ENCODE assay signal across 15 cellular contexts in genomic region chr19:58277197-58277596, GRCh38. TPM values are rescaled to one million over a fixed set of nuclear protein-coding genes. Genes with fewer than 3 reads are reported as not detected.
A peak's percentile ranks its signal among the peaks of the same experiment; 100 is the strongest.
DNase-seq lines count a peak whose midpoint lies in the region; ATAC-seq and TF ChIP-seq lines count a peak whose summit lies in the region.
"Had no signal": no experiment of that assay in that cellular context is flagged by ENCODE, and none has a peak within 500 bp of the region (broad histone marks: within the 10 kb centered on the region; RNA-seq: fewer than 3 reads in every experiment).

No MANE protein-coding gene starts in this region.

- H3K9me3 ChIP-seq in suprapubic skin: peaks cover 22% of the 10 kb centered on the region

- H3K4me1 ChIP-seq in suprapubic skin: peaks cover 22% of the 10 kb centered on the region

- WGBS in suprapubic skin: 93% methylated on average over 5 of the region's 7 CpGs

- peaks cover 32% of the 10 kb centered on the region for H3K36me3 ChIP-seq in suprapubic skin
- H3K36me3 ChIP-seq: cardiac muscle cell had no signal

- TF ChIP-seq CTCF in WTC11 (IDR thresholded peaks at IDR 0.05) (no peak), suprapubic skin (IDR thresholded peaks at IDR 0.05) (no peak)

- no peak for ATAC-seq in WTC11
- no peak for ATAC-seq in activated CD8-positive, alpha-beta memory T cell treated with anti-CD3 and anti-CD28 coated beads, Interleukin-2, amount 10 ng/mL, durations not matched to agents 7 days and 5 days

- CTCF ChIA-PET in activated naive CD4-positive, alpha-beta T cell treated with anti-CD3 and anti-CD28 coated beads, Interleukin-2, amount 10 ng/mL, durations not matched to agents 7 days and 5 days (lab: Charles Lee): no interaction called here
- CTCF ChIA-PET in WTC11 (lab: Charles Lee): no interaction called here
- CTCF ChIA-PET in activated CD8-positive, alpha-beta memory T cell treated with anti-CD3 and anti-CD28 coated beads, Interleukin-2, amount 10 ng/mL, durations not matched to agents 7 days and 5 days (lab: Charles Lee): no interaction called here

- no peak for TF ChIP-seq POLR2A in suprapubic skin (IDR thresholded peaks at IDR 0.05)

- H3K9me3 Mint-ChIP-seq in activated naive CD4-positive, alpha-beta T cell treated with anti-CD3 and anti-CD28 coated beads, Interleukin-2, amount 10 ng/mL, durations not matched to agents 7 days and 5 days: peaks cover 42% of the 10 kb centered on the region
- no peaks in the 10 kb centered on the region for H3K9me3 Mint-ChIP-seq in WTC11
- peaks cover 7 to 20% (median 9%) of the 10 kb centered on the region in 6 donors for H3K9me3 Mint-ChIP-seq in immature natural killer cell
- peaks cover 24% of the 10 kb centered on the region for H3K9me3 Mint-ChIP-seq in activated CD8-positive, alpha-beta memory T cell treated with anti-CD3 and anti-CD28 coated beads, Interleukin-2, amount 10 ng/mL, durations not matched to agents 7 days and 5 days (ENCODE audit: low read depth)

- peak overlapping the region; percentile 53 for H3K27ac Mint-ChIP-seq in activated naive CD4-positive, alpha-beta T cell treated with anti-CD3 and anti-CD28 coated beads, Interleukin-2, amount 10 ng/mL, durations not matched to agents 7 days and 5 days
- H3K27ac Mint-ChIP-seq in WTC11: no peak overlapping the region
- peak overlapping the region in 2 of 6 donors; percentile 22 to 29 for H3K27ac Mint-ChIP-seq in immature natural killer cell
- no peak overlapping the region for H3K27ac Mint-ChIP-seq in activated CD8-positive, alpha-beta memory T cell treated with anti-CD3 and anti-CD28 coated beads, Interleukin-2, amount 10 ng/mL, durations not matched to agents 7 days and 5 days

- peak overlapping the region; percentile 86 for H3K4me3 Mint-ChIP-seq in activated naive CD4-positive, alpha-beta T cell treated with anti-CD3 and anti-CD28 coated beads, Interleukin-2, amount 10 ng/mL, durations not matched to agents 7 days and 5 days
- H3K4me3 Mint-ChIP-seq in WTC11 (peak overlapping the region; percentile 95), immature natural killer cell (peak overlapping the region; percentile 54 to 96 (median 67))
- no peak overlapping the region for H3K4me3 Mint-ChIP-seq in activated CD8-positive, alpha-beta memory T cell treated with anti-CD3 and anti-CD28 coated beads, Interleukin-2, amount 10 ng/mL, durations not matched to agents 7 days and 5 days

- no peak overlapping the region for H3K27ac ChIP-seq in suprapubic skin
- H3K27ac ChIP-seq: KMS-11 had no signal

- no peak for DNase-seq in activated naive CD4-positive, alpha-beta T cell treated with anti-CD3 and anti-CD28 coated beads, Interleukin-2, amount 10 ng/mL, durations not matched to agents 7 days and 5 days
- DNase-seq in activated naive CD4-positive, alpha-beta T cell treated with Interleukin-2 at 50 U/mL for 16 hours: no peak
- no peak for DNase-seq in WTC11 (ENCODE audit: low spot score)
- DNase-seq in immature natural killer cell: no peak
- DNase-seq in suprapubic skin (ENCODE audit: low spot score in 2 of 2): no peak
- no peak for DNase-seq in activated CD8-positive, alpha-beta memory T cell treated with anti-CD3 and anti-CD28 coated beads, Interleukin-2, amount 10 ng/mL, durations not matched to agents 7 days and 5 days
- DNase-seq in NCI-H1105 treated with DMSO at 0.1 percent for 48 hours (lab: John Stamatoyannopoulos, UW): no peak
- no peak for DNase-seq in SIG-M5 (lab: John Stamatoyannopoulos, UW)
- DNase-seq: activated CD4-positive, alpha-beta T cell treated with anti-CD3 and anti-CD28 coated beads for 1 hour; activated effector memory CD4-positive, alpha-beta T cell treated with Interleukin-2 at 50 U/mL for 16 hours; NCI-H146; NCI-H446 treated with DMSO at 0.1 percent for 48 hours; small intestine had no signal

- H3K4me1 Mint-ChIP-seq in activated naive CD4-positive, alpha-beta T cell treated with anti-CD3 and anti-CD28 coated beads, Interleukin-2, amount 10 ng/mL, durations not matched to agents 7 days and 5 days: peaks cover 40% of the 10 kb centered on the region
- peaks cover 22% of the 10 kb centered on the region for H3K4me1 Mint-ChIP-seq in WTC11
- H3K4me1 Mint-ChIP-seq in immature natural killer cell: peaks cover 36 to 54% of the 10 kb centered on the region in 2 donors
- peaks cover 23% of the 10 kb centered on the region for H3K4me1 Mint-ChIP-seq in activated CD8-positive, alpha-beta memory T cell treated with anti-CD3 and anti-CD28 coated beads, Interleukin-2, amount 10 ng/mL, durations not matched to agents 7 days and 5 days

- no peaks in the 10 kb centered on the region for H3K27me3 Mint-ChIP-seq in activated naive CD4-positive, alpha-beta T cell treated with anti-CD3 and anti-CD28 coated beads, Interleukin-2, amount 10 ng/mL, durations not matched to agents 7 days and 5 days
- H3K27me3 Mint-ChIP-seq in WTC11 (ENCODE audit: low read depth) (no peaks in the 10 kb centered on the region), immature natural killer cell (ENCODE audit: low read depth in 3 of 3) (peaks cover 4 to 10% (median 7%) of the 10 kb centered on the region in 3 donors)
- no peaks in the 10 kb centered on the region for H3K27me3 Mint-ChIP-seq in activated CD8-positive, alpha-beta memory T cell treated with anti-CD3 and anti-CD28 coated beads, Interleukin-2, amount 10 ng/mL, durations not matched to agents 7 days and 5 days

- H3K4me3 ChIP-seq in suprapubic skin: peak overlapping the region; percentile 67

- no peaks in the 10 kb centered on the region for H3K27me3 ChIP-seq in suprapubic skin
- H3K27me3 ChIP-seq: cardiac muscle cell had no signal

- peaks cover 63% of the 10 kb centered on the region for H3K36me3 Mint-ChIP-seq in activated naive CD4-positive, alpha-beta T cell treated with anti-CD3 and anti-CD28 coated beads, Interleukin-2, amount 10 ng/mL, durations not matched to agents 7 days and 5 days
- H3K36me3 Mint-ChIP-seq in WTC11 (peaks cover 25% of the 10 kb centered on the region), immature natural killer cell (peaks cover 15 to 33% (median 23%) of the 10 kb centered on the region in 3 donors)
- peaks cover 61% of the 10 kb centered on the region for H3K36me3 Mint-ChIP-seq in activated CD8-positive, alpha-beta memory T cell treated with anti-CD3 and anti-CD28 coated beads, Interleukin-2, amount 10 ng/mL, durations not matched to agents 7 days and 5 days

- POLR2A ChIA-PET in WTC11 (lab: Charles Lee): no interaction called here

- TF ChIP-seq EP300 in suprapubic skin (IDR thresholded peaks at IDR 0.05): no peak

TF ChIP-seq in WTC11, 78 proteins besides CTCF, POLR2A, EP300 and RAD21 (continues in another document):
- TF ChIP-seq PRRX2 (CRISPR knock-in tag; IDR thresholded peaks at IDR 0.05): no peak
- no peak for TF ChIP-seq SOX15 (CRISPR knock-in tag; IDR thresholded peaks at IDR 0.05)
- TF ChIP-seq ZNF121 (CRISPR knock-in tag; IDR thresholded peaks at IDR 0.05): no peak
- no peak for TF ChIP-seq SP1 (CRISPR knock-in tag; conservative IDR thresholded peaks at IDR 0.05)
- no peak for TF ChIP-seq ZBTB21 (CRISPR knock-in tag; IDR thresholded peaks at IDR 0.05; ENCODE audit: borderline replicate concordance)
- TF ChIP-seq PREB (CRISPR knock-in tag; IDR thresholded peaks at IDR 0.05; ENCODE audit: borderline replicate concordance): no peak
- TF ChIP-seq ZNF396 (CRISPR knock-in tag; IDR thresholded peaks at IDR 0.05; ENCODE audit: borderline replicate concordance): no peak
- TF ChIP-seq ZSCAN18 (CRISPR knock-in tag; IDR thresholded peaks at IDR 0.05): no peak
- no peak for TF ChIP-seq ZNF232 (CRISPR knock-in tag; IDR thresholded peaks at IDR 0.05)

RNA-seq across cellular contexts. Expression of gene ZNF8, which starts 1.6 kb away (rescaled TPM):
- total RNA-seq in WTC11 (2021): 18.8 to 19.1 TPM (median 18.9 TPM) in 3 replicates
- 1 to 10 TPM in 1 of 3 donors, under 1 TPM in 1, not detected in 1; 0.29 to 1.0 TPM for polyA plus RNA-seq in immature natural killer cell
- total RNA-seq in suprapubic skin: 10 to 100 TPM in 1 of 4 donors, 1 to 10 TPM in 3; 8.3 to 15.6 (median 8.7) TPM
- total RNA-seq in activated CD8-positive, alpha-beta memory T cell treated with anti-CD3 and anti-CD28 coated beads, Interleukin-2, amount 10 ng/mL, durations not matched to agents 7 days and 5 days: 1 to 10 TPM; 4.8 to 5.0 TPM

RNA-seq across cellular contexts. Expression of gene ERVK3-1, which starts 28.0 kb away (rescaled TPM):
- 23.1 to 26.0 TPM (median 24.0 TPM) in 3 replicates for total RNA-seq in WTC11 (2021)
- 100 to 1,000 TPM in 1 of 3 donors, 10 to 100 TPM in 2; 76.5 to 113 (median 91.6) TPM for polyA plus RNA-seq in immature natural killer cell
- 10 to 100 TPM; 36.9 to 70.3 (median 42.1) TPM for total RNA-seq in suprapubic skin
- 10 to 100 TPM; 78.3 to 82.7 TPM for total RNA-seq in activated CD8-positive, alpha-beta memory T cell treated with anti-CD3 and anti-CD28 coated beads, Interleukin-2, amount 10 ng/mL, durations not matched to agents 7 days and 5 days

RNA-seq across cellular contexts. Expression of gene ZNF544, which starts 48.5 kb away (rescaled TPM):
- total RNA-seq in WTC11 (2021): 52.8 to 63.8 TPM (median 59.2 TPM) in 3 replicates
- polyA plus RNA-seq in immature natural killer cell: 10 to 100 TPM; 24.1 to 31.4 (median 27.1) TPM
- total RNA-seq in suprapubic skin: 10 to 100 TPM; 44.4 to 55.4 (median 48.9) TPM
- total RNA-seq in activated CD8-positive, alpha-beta memory T cell treated with anti-CD3 and anti-CD28 coated beads, Interleukin-2, amount 10 ng/mL, durations not matched to agents 7 days and 5 days: 10 to 100 TPM; 48.0 to 68.4 TPM

RNA-seq across cellular contexts. Expression of gene ZSCAN22, which starts 49.6 kb away (rescaled TPM):
- total RNA-seq in WTC11 (2021) (3.2 TPM in 3 replicates), suprapubic skin (1 to 10 TPM; 4.3 to 7.6 (median 5.6) TPM)
- 1 to 10 TPM in 2 of 3 donors, under 1 TPM in 1; 0.90 to 3.0 (median 2.1) TPM for polyA plus RNA-seq in immature natural killer cell
- 1 to 10 TPM; 4.4 to 6.3 TPM for total RNA-seq in activated CD8-positive, alpha-beta memory T cell treated with anti-CD3 and anti-CD28 coated beads, Interleukin-2, amount 10 ng/mL, durations not matched to agents 7 days and 5 days
